8 cellular contexts compared by ENCODE assay signal in the genomic region with DNA sequence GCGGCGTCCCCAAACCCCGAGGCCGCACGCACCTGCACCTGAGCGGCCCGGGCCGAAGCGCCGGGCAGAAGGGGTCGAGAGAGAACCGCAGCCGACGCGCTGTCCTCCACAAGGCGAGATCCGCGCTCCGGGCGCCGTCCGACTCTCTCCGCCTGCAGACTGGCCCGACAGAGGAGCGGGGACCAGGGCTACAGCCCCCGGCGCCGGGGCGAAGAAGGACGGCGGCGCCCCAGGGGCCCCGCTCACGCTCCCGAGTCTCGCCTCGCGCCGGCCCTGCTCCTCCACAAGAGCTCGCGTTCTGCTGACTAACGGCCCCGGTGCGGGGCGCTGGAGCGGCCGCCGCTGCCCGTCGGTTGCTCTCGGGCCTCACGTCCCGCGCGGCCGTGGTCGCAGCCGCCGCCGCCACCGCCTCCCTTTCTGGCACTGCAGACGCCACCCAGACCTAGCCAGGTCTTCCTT. TPM values are rescaled to one million over a fixed set of nuclear protein-coding genes. Genes with fewer than 3 reads are reported as not detected.
DNase-seq lines count a peak whose midpoint lies in the region; ATAC-seq lines count a peak whose summit lies in the region.

No MANE protein-coding gene starts in this region.

- H3K27ac Mint-ChIP-seq in CD4-positive, CD25-positive, alpha-beta regulatory T cell, result peak overlapping the region; percentile 96 to 98 (median 97)
- H3K27ac Mint-ChIP-seq in activated naive CD4-positive, alpha-beta T cell treated with anti-CD3 and anti-CD28 coated beads, Interleukin-2, amount 50 U/mL, for 72 hours, result peak overlapping the region; percentile 96 to 99

- no peaks in the 10 kb centered on the region for H3K27me3 ChIP-seq in CD4-positive, CD25-positive, alpha-beta regulatory T cell (ENCODE audit: control insufficient read depth, insufficient read depth, low read length)
- H3K27me3 ChIP-seq in iPS-20b (ENCODE audit: insufficient read depth, low read length) (no peaks in the 10 kb centered on the region), stomach smooth muscle (ENCODE audit: control insufficient read depth in 1 of 2, insufficient read depth in 2 of 2, low read length in 2 of 2) (no peaks in the 10 kb centered on the region)

- peak; percentile 7 to 12 for ATAC-seq in CD4-positive, CD25-positive, alpha-beta regulatory T cell (ENCODE audit: low read depth in 2 of 2)
- ATAC-seq in GM19438 (IDR thresholded peaks at IDR 0.05; ENCODE audit: low read depth, unreplicated experiment) (peak; percentile 17), HG03442 (IDR thresholded peaks at IDR 0.05; ENCODE audit: unreplicated experiment) (peak; percentile 7)
- no peak for ATAC-seq in activated naive CD4-positive, alpha-beta T cell treated with anti-CD3 and anti-CD28 coated beads, Interleukin-2, amount 50 U/mL, for 72 hours

- H3K9me3 Mint-ChIP-seq in CD4-positive, CD25-positive, alpha-beta regulatory T cell, result no peaks in the 10 kb centered on the region
- no peaks in the 10 kb centered on the region for H3K9me3 Mint-ChIP-seq in activated naive CD4-positive, alpha-beta T cell treated with anti-CD3 and anti-CD28 coated beads, Interleukin-2, amount 50 U/mL, for 72 hours

- peaks cover 5% of the 10 kb centered on the region for H3K36me3 Mint-ChIP-seq in CD4-positive, CD25-positive, alpha-beta regulatory T cell
- H3K36me3 Mint-ChIP-seq in activated naive CD4-positive, alpha-beta T cell treated with anti-CD3 and anti-CD28 coated beads, Interleukin-2, amount 50 U/mL, for 72 hours, result peaks cover 14 to 24% of the 10 kb centered on the region in 2 donors

- peak overlapping the region; percentile 85 for H3K27ac ChIP-seq in CD4-positive, CD25-positive, alpha-beta regulatory T cell (ENCODE audit: insufficient read depth, low read length, poor library complexity, severe bottlenecking)
- peak overlapping the region; percentile 75 for H3K27ac ChIP-seq in iPS-20b (ENCODE audit: low read length)
- peak overlapping the region; percentile 85 for H3K27ac ChIP-seq in stomach smooth muscle (ENCODE audit: low read length)

- H3K9me3 ChIP-seq in CD4-positive, CD25-positive, alpha-beta regulatory T cell (ENCODE audit: control insufficient read depth in 2 of 2, low read length in 2 of 2), result no peaks in the 10 kb centered on the region
- H3K9me3 ChIP-seq in iPS-20b (ENCODE audit: insufficient read depth, low read depth, low read length) (no peaks in the 10 kb centered on the region), stomach smooth muscle (ENCODE audit: control insufficient read depth in 2 of 2, low read length in 2 of 2) (no peaks in the 10 kb centered on the region)

- peaks cover 9% of the 10 kb centered on the region for H3K27me3 Mint-ChIP-seq in CD4-positive, CD25-positive, alpha-beta regulatory T cell

- H3K36me3 ChIP-seq in CD4-positive, CD25-positive, alpha-beta regulatory T cell (ENCODE audit: control insufficient read depth, insufficient read depth, low read length), result peaks cover 5% of the 10 kb centered on the region
- H3K36me3 ChIP-seq in iPS-20b (ENCODE audit: insufficient read depth, low read depth, low read length), result peaks cover 11% of the 10 kb centered on the region; the same call in 1 of the 2 replicates
- H3K36me3 ChIP-seq in stomach smooth muscle (ENCODE audit: control insufficient read depth in 2 of 2, insufficient read depth in 2 of 2, low read length in 2 of 2), result no peaks in the 10 kb centered on the region

- H3K9ac ChIP-seq in iPS-20b (ENCODE audit: low read depth, low read length) (peak overlapping the region; percentile 95), stomach smooth muscle (ENCODE audit: low read length in 2 of 2) (peak overlapping the region; percentile 80 to 84)

- H3K4me3 ChIP-seq in CD4-positive, CD25-positive, alpha-beta regulatory T cell (ENCODE audit: low read depth, low read length), result peak overlapping the region; percentile 95
- H3K4me3 ChIP-seq in iPS-20b (ENCODE audit: low read length) (peak overlapping the region; percentile 95), stomach smooth muscle (ENCODE audit: low read length in 2 of 2) (peak overlapping the region; percentile 77 to 96)

- DNase-seq in CD4-positive, CD25-positive, alpha-beta regulatory T cell, result no peak
- no peak for DNase-seq in activated naive CD4-positive, alpha-beta T cell treated with anti-CD3 and anti-CD28 coated beads, Interleukin-2, amount 50 U/mL, for 72 hours (ENCODE audit: low spot score in 2 of 2)
- DNase-seq in mucosa of gallbladder (ENCODE audit: low spot score) (no peak), COLO829 (ENCODE audit: low spot score) (no peak)

- peak overlapping the region; percentile 93 to 100 (median 100) for H3K4me3 Mint-ChIP-seq in CD4-positive, CD25-positive, alpha-beta regulatory T cell

- peaks cover 35% of the 10 kb centered on the region for H3K4me1 ChIP-seq in CD4-positive, CD25-positive, alpha-beta regulatory T cell (ENCODE audit: control insufficient read depth, insufficient read depth, low read length, poor library complexity, severe bottlenecking)
- peaks cover 16% of the 10 kb centered on the region; the same call in 1 of the 2 replicates for H3K4me1 ChIP-seq in iPS-20b (ENCODE audit: insufficient read depth, low read length)
- peaks cover 7% of the 10 kb centered on the region for H3K4me1 ChIP-seq in stomach smooth muscle (ENCODE audit: control insufficient read depth, insufficient read depth, low read length)

- peaks cover 37 to 81% (median 61%) of the 10 kb centered on the region in 4 donors for H3K4me1 Mint-ChIP-seq in CD4-positive, CD25-positive, alpha-beta regulatory T cell

RNA-seq across cellular contexts. Expression of a gene that starts 0.4 kb away (rescaled TPM):
- 27.8 TPM for total RNA-seq in CD4-positive, CD25-positive, alpha-beta regulatory T cell
- 10 to 100 TPM; 23.4 to 33.0 (median 25.5) TPM for polyA plus RNA-seq in CD4-positive, CD25-positive, alpha-beta regulatory T cell
- 10 to 100 TPM; 11.1 to 15.4 TPM for total RNA-seq in activated naive CD4-positive, alpha-beta T cell treated with anti-CD3 and anti-CD28 coated beads, Interleukin-2, amount 50 U/mL, for 72 hours
- 18.3 TPM for total RNA-seq in mucosa of gallbladder

RNA-seq across cellular contexts. Expression of a gene that starts 0.8 kb away (rescaled TPM):
- total RNA-seq in CD4-positive, CD25-positive, alpha-beta regulatory T cell, result 7.2 TPM
- polyA plus RNA-seq in CD4-positive, CD25-positive, alpha-beta regulatory T cell, result 10 to 100 TPM in 3 of 4 donors, 1 to 10 TPM in 1; 9.0 to 14.7 (median 10.8) TPM
- total RNA-seq in activated naive CD4-positive, alpha-beta T cell treated with anti-CD3 and anti-CD28 coated beads, Interleukin-2, amount 50 U/mL, for 72 hours, result 1 to 10 TPM; 9.5 to 10.0 TPM
- total RNA-seq in mucosa of gallbladder, result 11.5 TPM

Comparison
In these comparisons a context has a peak if more than half of its experiments do, and no peak if none do; other contexts are left out.
1. ATAC-seq: peak in CD4-positive, CD25-positive, alpha-beta regulatory T cell (2 of 2), GM19438 (single experiment) and HG03442 (single experiment); none in activated naive CD4-positive, alpha-beta T cell treated with anti-CD3 and anti-CD28 coated beads, Interleukin-2, amount 50 U/mL, for 72 hours (0 of 2).
2. Peak in every context shown above with its lines, with median percentiles within 50 percentile points of each other: H3K27ac ChIP-seq and H3K4me3 ChIP-seq.